In genomic region chr13:21149568-21149967, GRCh38 we compare ENCODE assay signal across 15 cellular contexts. TPM values are rescaled to one million over a fixed set of nuclear protein-coding genes. Genes with fewer than 3 reads are reported as not detected.
A peak's percentile ranks its signal among the peaks of the same experiment; 100 is the strongest.
DNase-seq lines count a peak whose midpoint lies in the region; ATAC-seq and TF ChIP-seq lines count a peak whose summit lies in the region.
"Had no signal": no experiment of that assay in that cellular context is flagged by ENCODE, and none has a peak within 500 bp of the region (broad histone marks: within the 10 kb centered on the region; RNA-seq: fewer than 3 reads in every experiment).

No MANE protein-coding gene starts in this region.

- H3K4me3 ChIP-seq in cardiac fibroblast (replicated peaks in 1 of 2; ENCODE audit: low read depth in 2 of 2, low read length in 2 of 2), result no peak overlapping the region
- no peak overlapping the region for H3K4me3 ChIP-seq in CD4-positive, alpha-beta memory T cell (ENCODE audit: low read length in 2 of 2)
- H3K4me3 ChIP-seq: MG63 had no signal

- TF ChIP-seq CTCF in cardiac fibroblast (IDR thresholded peaks at IDR 0.05; ENCODE audit: low read depth, low read length), result no peak

- CTCF ChIA-PET in CD4-positive, alpha-beta memory T cell (lab: Charles Lee; ENCODE audit: partially characterized antibody), result interaction anchor here (1.3 kb wide), 1 partner anchor 26 kb away, joined by 4 read pairs; the partner anchor contains the start of genes MRPL57 and SKA3

- H3K36me3 ChIP-seq in CD4-positive, alpha-beta memory T cell (ENCODE audit: insufficient read depth, low read length), result peaks cover 21% of the 10 kb centered on the region

- no peak overlapping the region for H3K4me3 Mint-ChIP-seq in CD4-positive, alpha-beta memory T cell
- H3K4me3 Mint-ChIP-seq: naive thymus-derived CD4-positive, alpha-beta T cell had no signal

- H3K27me3 ChIP-seq in CD4-positive, alpha-beta memory T cell (ENCODE audit: insufficient read depth, low read length), result no peaks in the 10 kb centered on the region
- H3K27me3 ChIP-seq: MG63 had no signal

- peaks cover 13 to 35% of the 10 kb centered on the region in 2 donors for H3K36me3 Mint-ChIP-seq in CD4-positive, alpha-beta memory T cell

- no peaks in the 10 kb centered on the region for H3K9me3 ChIP-seq in CD4-positive, alpha-beta memory T cell (ENCODE audit: control insufficient read depth in 1 of 2, low read length in 2 of 2)
- H3K9me3 ChIP-seq: MG63 had no signal

- H3K9me3 Mint-ChIP-seq in CD4-positive, alpha-beta memory T cell, result no peaks in the 10 kb centered on the region
- H3K9me3 Mint-ChIP-seq: naive thymus-derived CD4-positive, alpha-beta T cell had no signal

- intact Hi-C loops in Right ventricle myocardium superior (cut with DNase I) (no loop called here), cardiac septum (cut with DNase I) (no loop called here)
- intact Hi-C loops in CD4-positive, alpha-beta memory T cell (cut with micrococcal nuclease), result no loop called here

- H3K4me1 ChIP-seq in CD4-positive, alpha-beta memory T cell (ENCODE audit: insufficient read depth, low read length), result peaks cover 5% of the 10 kb centered on the region

- peaks cover 1 to 3% (median 2%) of the 10 kb centered on the region in 4 donors for H3K4me1 Mint-ChIP-seq in CD4-positive, alpha-beta memory T cell

- POLR2A ChIA-PET in CD4-positive, alpha-beta memory T cell (lab: Charles Lee; ENCODE audit: partially characterized antibody), result interaction anchor here (2.6 kb wide), 1 partner anchor 27 kb away, joined by 18 read pairs; the partner anchor contains the start of genes MRPL57 and SKA3

- H3K27ac ChIP-seq in CD4-positive, alpha-beta memory T cell (ENCODE audit: low read depth, low read length), result no peak overlapping the region

- peak; percentile 69 for ATAC-seq in Right ventricle myocardium superior (ENCODE audit: poor library complexity)
- ATAC-seq in stimulated activated naive CD8-positive, alpha-beta T cell treated with anti-CD3 and anti-CD28 coated beads, Interleukin-15, Interleukin-2, amounts not matched to agents 100 U/mL and 50 U/mL, for 24 hours, result peak; percentile 58
- ATAC-seq: naive thymus-derived CD4-positive, alpha-beta T cell; sciatic nerve had no signal

- DNase-seq in Right ventricle myocardium superior (no peak), cardiac septum (ENCODE audit: low spot score) (no peak), LHCN-M2 (ENCODE audit: low read depth) (peak; percentile 23), cardiac fibroblast (ENCODE audit: low read depth in 2 of 2) (peak; percentile 1 to 23), inferior parietal cortex (ENCODE audit: extremely low spot score) (no peak)
- no peak for DNase-seq in stimulated activated naive CD8-positive, alpha-beta T cell treated with anti-CD3 and anti-CD28 coated beads, Interleukin-15, Interleukin-2, amounts not matched to agents 100 U/mL and 50 U/mL, for 24 hours
- no peak for DNase-seq in CD4-positive, alpha-beta memory T cell
- DNase-seq in stimulated activated CD4-positive, alpha-beta T cell treated with anti-CD3 and anti-CD28 coated beads, Interleukin-2, amount 100 ng/mL, for 48 hours, result no peak
- DNase-seq: activated CD8-positive, alpha-beta memory T cell treated with anti-CD3 and anti-CD28 coated beads for 24 hours; islet precursor cell; MG63; naive thymus-derived CD4-positive, alpha-beta T cell; substantia nigra; T1000 had no signal

- no peak overlapping the region for H3K27ac Mint-ChIP-seq in CD4-positive, alpha-beta memory T cell

- no peaks in the 10 kb centered on the region for H3K27me3 Mint-ChIP-seq in CD4-positive, alpha-beta memory T cell
- H3K27me3 Mint-ChIP-seq: naive thymus-derived CD4-positive, alpha-beta T cell had no signal

RNA-seq across cellular contexts. Expression of gene SAP18, which starts 9.6 kb away (rescaled TPM):
- total RNA-seq in Right ventricle myocardium superior (235 TPM), cardiac septum (279 TPM), LHCN-M2 (2014; rRNA removed) (46.6 and 60.3 TPM in 2 replicates)
- polyA plus RNA-seq in LHCN-M2 (2012), result 112 TPM
- total RNA-seq in CD4-positive, alpha-beta memory T cell, result 100 to 1,000 TPM; 169 to 171 TPM
- 100 to 1,000 TPM; 285 to 371 TPM for polyA plus RNA-seq in CD4-positive, alpha-beta memory T cell

RNA-seq across cellular contexts. Expression of gene SKA3, which starts 26.8 kb away (rescaled TPM):
- total RNA-seq in Right ventricle myocardium superior (0.32 TPM), cardiac septum (0.65 TPM), LHCN-M2 (2014; rRNA removed) (30.0 and 40.0 TPM in 2 replicates)
- 8.8 TPM for polyA plus RNA-seq in LHCN-M2 (2012)
- total RNA-seq in CD4-positive, alpha-beta memory T cell, result under 1 TPM in 1 of 2 experiments, not detected in 1; 0.33 TPM
- under 1 TPM in 1 of 2 donors, not detected in 1; 0.72 TPM for polyA plus RNA-seq in CD4-positive, alpha-beta memory T cell
- polyA plus RNA-seq: naive thymus-derived CD4-positive, alpha-beta T cell had no signal

RNA-seq across cellular contexts. Expression of gene MRPL57, which starts 26.9 kb away (rescaled TPM):
- total RNA-seq in Right ventricle myocardium superior (20.2 TPM), cardiac septum (20.3 TPM), LHCN-M2 (2014; rRNA removed) (32.3 and 34.9 TPM in 2 replicates)
- polyA plus RNA-seq in LHCN-M2 (2012), result 22.5 TPM
- total RNA-seq in CD4-positive, alpha-beta memory T cell, result 10 to 100 TPM; 22.8 to 24.5 TPM
- polyA plus RNA-seq in CD4-positive, alpha-beta memory T cell, result 10 to 100 TPM; 46.3 to 56.2 TPM

Comparison
In these comparisons a context has a peak if more than half of its experiments do, and no peak if none do; other contexts are left out.
1. DNase-seq: peak in LHCN-M2 (single experiment) and cardiac fibroblast (2 of 2); none in Right ventricle myocardium superior (single experiment), cardiac septum (single experiment), stimulated activated naive CD8-positive, alpha-beta T cell treated with anti-CD3 and anti-CD28 coated beads, Interleukin-15, Interleukin-2, amounts not matched to agents 100 U/mL and 50 U/mL, for 24 hours (single experiment), inferior parietal cortex (single experiment), CD4-positive, alpha-beta memory T cell (0 of 5) and stimulated activated CD4-positive, alpha-beta T cell treated with anti-CD3 and anti-CD28 coated beads, Interleukin-2, amount 100 ng/mL, for 48 hours (0 of 2).
2. RNA of gene SKA3, which starts 26.8 kb away (total RNA-seq): 30.0 to 40.0 TPM in LHCN-M2; 0.65 TPM in cardiac septum (single experiment), 0.33 TPM in CD4-positive, alpha-beta memory T cell and 0.32 TPM in Right ventricle myocardium superior (single experiment); every median in the first group is over 10 times any median in the second.